10 cellular contexts compared by ENCODE assay signal in the genomic region with DNA sequence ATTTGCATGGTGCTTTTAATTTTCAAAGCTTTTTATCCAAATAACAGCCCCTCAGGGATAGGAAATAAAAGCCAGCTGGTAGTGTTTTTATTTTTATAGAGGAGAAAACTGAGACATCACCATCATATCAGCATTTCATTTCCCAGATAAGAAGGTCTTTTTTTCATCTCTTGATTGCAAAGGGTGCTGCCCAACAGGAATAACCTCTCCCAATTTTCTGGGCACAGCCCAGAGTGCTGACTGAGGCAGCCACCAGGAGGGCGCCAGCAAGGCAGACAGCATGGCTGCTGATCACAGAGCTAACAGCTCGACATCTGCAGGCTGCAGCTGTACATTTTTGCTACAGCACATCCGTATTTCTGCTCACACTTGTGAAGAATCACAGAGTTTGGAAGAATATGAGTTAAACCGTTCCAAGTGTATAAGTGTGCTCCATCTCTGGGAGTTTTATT.
DNase-seq lines count a peak whose midpoint lies in the region; ATAC-seq, FAIRE-seq and TF ChIP-seq lines count a peak whose summit lies in the region.
"Had no signal": no experiment of that assay in that cellular context is flagged by ENCODE, and none has a peak within 500 bp of the region (broad histone marks: within the 10 kb centered on the region; RNA-seq: fewer than 3 reads in every experiment).

No MANE protein-coding gene starts in this region.

- ATAC-seq in left colon (peak; percentile 33), HG02623 (IDR thresholded peaks at IDR 0.05; ENCODE audit: unreplicated experiment) (no peak), HG03378 (IDR thresholded peaks at IDR 0.05; ENCODE audit: unreplicated experiment) (no peak), GM21717 (IDR thresholded peaks at IDR 0.05; ENCODE audit: unreplicated experiment) (no peak)
- no peak for ATAC-seq in activated CD4-positive, CD25-positive, alpha-beta regulatory T cell treated with anti-CD3 and anti-CD28 coated beads, Interleukin-2, amount 50 U/mL, for 24 hours

- intact Hi-C loops in left colon (cut with DNase I, micrococcal nuclease) = no loop called here

- TF ChIP-seq CTCF in D721Med (IDR thresholded peaks at IDR 0.05; ENCODE audit: insufficient read depth, missing control alignments) (peak; percentile 11), WI38 (IDR thresholded peaks at IDR 0.05; ENCODE audit: low read depth, low read length) (0 out of 2 replicates have a peak, but pooled peaks have one; percentile 6)

- no peak overlapping the region for H3K4me3 ChIP-seq in WI38 (ENCODE audit: low read depth, low read length)

- DNase-seq in D721Med (ENCODE audit: insufficient read length, low spot score) (no peak), NCI-H1694 treated with DMSO at 0.1 percent for 48 hours (lab: John Stamatoyannopoulos, UW) (peak; percentile 74), left colon (no peak)
- DNase-seq: NCI-H510A had no signal

- no peak for FAIRE-seq in D721Med (lab: Jason Lieb, UNC)
- FAIRE-seq: endometrium had no signal
